ENCODE assay signal across 1 cellular context in the genomic region with DNA sequence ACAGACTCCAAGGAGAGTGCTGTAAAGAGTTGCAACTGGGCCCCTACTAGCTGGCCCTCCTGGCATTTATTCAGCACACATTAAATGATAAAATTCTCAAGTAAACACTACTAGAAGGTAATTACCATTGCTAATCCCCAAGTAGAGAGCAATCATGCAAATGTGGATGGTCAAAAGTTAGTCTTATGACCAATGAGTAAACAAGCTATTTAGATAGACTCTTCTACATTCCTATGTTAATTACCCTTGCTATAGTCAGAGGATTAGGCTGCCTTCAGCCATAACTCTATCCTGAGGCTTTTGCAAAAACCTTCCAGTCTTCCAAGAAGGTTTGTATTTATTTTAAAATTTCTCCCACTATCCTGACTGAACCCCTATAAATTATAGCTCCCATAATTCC.
TF ChIP-seq lines count a peak whose summit lies in the region.

No MANE protein-coding gene starts in this region.

TF ChIP-seq in WTC11, 78 proteins besides CTCF, POLR2A, EP300 and RAD21 (continued from another document):
- TF ChIP-seq, protein P1, sequence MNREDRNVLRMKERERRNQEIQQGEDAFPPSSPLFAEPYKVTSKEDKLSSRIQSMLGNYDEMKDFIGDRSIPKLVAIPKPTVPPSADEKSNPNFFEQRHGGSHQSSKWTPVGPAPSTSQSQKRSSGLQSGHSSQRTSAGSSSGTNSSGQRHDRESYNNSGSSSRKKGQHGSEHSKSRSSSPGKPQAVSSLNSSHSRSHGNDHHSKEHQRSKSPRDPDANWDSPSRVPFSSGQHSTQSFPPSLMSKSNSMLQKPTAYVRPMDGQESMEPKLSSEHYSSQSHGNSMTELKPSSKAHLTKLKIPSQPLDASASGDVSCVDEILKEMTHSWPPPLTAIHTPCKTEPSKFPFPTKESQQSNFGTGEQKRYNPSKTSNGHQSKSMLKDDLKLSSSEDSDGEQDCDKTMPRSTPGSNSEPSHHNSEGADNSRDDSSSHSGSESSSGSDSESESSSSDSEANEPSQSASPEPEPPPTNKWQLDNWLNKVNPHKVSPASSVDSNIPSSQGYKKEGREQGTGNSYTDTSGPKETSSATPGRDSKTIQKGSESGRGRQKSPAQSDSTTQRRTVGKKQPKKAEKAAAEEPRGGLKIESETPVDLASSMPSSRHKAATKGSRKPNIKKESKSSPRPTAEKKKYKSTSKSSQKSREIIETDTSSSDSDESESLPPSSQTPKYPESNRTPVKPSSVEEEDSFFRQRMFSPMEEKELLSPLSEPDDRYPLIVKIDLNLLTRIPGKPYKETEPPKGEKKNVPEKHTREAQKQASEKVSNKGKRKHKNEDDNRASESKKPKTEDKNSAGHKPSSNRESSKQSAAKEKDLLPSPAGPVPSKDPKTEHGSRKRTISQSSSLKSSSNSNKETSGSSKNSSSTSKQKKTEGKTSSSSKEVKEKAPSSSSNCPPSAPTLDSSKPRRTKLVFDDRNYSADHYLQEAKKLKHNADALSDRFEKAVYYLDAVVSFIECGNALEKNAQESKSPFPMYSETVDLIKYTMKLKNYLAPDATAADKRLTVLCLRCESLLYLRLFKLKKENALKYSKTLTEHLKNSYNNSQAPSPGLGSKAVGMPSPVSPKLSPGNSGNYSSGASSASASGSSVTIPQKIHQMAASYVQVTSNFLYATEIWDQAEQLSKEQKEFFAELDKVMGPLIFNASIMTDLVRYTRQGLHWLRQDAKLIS (CRISPR knock-in tag; IDR thresholded peaks at IDR 0.05; ENCODE audit: borderline replicate concordance): no peak
- TF ChIP-seq, protein P2, sequence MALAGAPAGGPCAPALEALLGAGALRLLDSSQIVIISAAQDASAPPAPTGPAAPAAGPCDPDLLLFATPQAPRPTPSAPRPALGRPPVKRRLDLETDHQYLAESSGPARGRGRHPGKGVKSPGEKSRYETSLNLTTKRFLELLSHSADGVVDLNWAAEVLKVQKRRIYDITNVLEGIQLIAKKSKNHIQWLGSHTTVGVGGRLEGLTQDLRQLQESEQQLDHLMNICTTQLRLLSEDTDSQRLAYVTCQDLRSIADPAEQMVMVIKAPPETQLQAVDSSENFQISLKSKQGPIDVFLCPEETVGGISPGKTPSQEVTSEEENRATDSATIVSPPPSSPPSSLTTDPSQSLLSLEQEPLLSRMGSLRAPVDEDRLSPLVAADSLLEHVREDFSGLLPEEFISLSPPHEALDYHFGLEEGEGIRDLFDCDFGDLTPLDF (CRISPR knock-in tag; IDR thresholded peaks at IDR 0.05): no peak
- TF ChIP-seq, protein P3, sequence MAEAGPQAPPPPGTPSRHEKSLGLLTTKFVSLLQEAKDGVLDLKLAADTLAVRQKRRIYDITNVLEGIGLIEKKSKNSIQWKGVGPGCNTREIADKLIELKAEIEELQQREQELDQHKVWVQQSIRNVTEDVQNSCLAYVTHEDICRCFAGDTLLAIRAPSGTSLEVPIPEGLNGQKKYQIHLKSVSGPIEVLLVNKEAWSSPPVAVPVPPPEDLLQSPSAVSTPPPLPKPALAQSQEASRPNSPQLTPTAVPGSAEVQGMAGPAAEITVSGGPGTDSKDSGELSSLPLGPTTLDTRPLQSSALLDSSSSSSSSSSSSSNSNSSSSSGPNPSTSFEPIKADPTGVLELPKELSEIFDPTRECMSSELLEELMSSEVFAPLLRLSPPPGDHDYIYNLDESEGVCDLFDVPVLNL (CRISPR knock-in tag; IDR thresholded peaks at IDR 0.05; ENCODE audit: borderline replicate concordance, low read depth): no peak
- TF ChIP-seq, protein P4, sequence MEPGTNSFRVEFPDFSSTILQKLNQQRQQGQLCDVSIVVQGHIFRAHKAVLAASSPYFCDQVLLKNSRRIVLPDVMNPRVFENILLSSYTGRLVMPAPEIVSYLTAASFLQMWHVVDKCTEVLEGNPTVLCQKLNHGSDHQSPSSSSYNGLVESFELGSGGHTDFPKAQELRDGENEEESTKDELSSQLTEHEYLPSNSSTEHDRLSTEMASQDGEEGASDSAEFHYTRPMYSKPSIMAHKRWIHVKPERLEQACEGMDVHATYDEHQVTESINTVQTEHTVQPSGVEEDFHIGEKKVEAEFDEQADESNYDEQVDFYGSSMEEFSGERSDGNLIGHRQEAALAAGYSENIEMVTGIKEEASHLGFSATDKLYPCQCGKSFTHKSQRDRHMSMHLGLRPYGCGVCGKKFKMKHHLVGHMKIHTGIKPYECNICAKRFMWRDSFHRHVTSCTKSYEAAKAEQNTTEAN (CRISPR knock-in tag; IDR thresholded peaks at IDR 0.05): no peak
- TF ChIP-seq JAZF1 (CRISPR knock-in tag; IDR thresholded peaks at IDR 0.05) (no peak), NR3C1 (CRISPR knock-in tag; conservative IDR thresholded peaks at IDR 0.05; ENCODE audit: low read depth) (no peak), TEAD4 (CRISPR knock-in tag; IDR thresholded peaks at IDR 0.05) (no peak)
- TF ChIP-seq, protein P5, sequence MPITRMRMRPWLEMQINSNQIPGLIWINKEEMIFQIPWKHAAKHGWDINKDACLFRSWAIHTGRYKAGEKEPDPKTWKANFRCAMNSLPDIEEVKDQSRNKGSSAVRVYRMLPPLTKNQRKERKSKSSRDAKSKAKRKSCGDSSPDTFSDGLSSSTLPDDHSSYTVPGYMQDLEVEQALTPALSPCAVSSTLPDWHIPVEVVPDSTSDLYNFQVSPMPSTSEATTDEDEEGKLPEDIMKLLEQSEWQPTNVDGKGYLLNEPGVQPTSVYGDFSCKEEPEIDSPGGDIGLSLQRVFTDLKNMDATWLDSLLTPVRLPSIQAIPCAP (CRISPR knock-in tag; IDR thresholded peaks at IDR 0.05): no peak
TF ChIP-seq in WTC11: peak in this region for 0.
